In genomic region chr13:49746111-49746510, GRCh38 we compare ENCODE assay signal across 17 cellular contexts.
"Had no signal": no experiment of that assay in that cellular context is flagged by ENCODE, and none has a peak within 500 bp of the region (broad histone marks: within the 10 kb centered on the region; RNA-seq: fewer than 3 reads in every experiment).

No MANE protein-coding gene starts in this region.

- DNase-seq: activated CD4-positive, alpha-beta memory T cell treated with anti-CD3 and anti-CD28 coated beads for 36 hours; activated CD4-positive, alpha-beta T cell treated with anti-CD3 and anti-CD28 coated beads for 36 hours; activated CD8-positive, alpha-beta memory T cell treated with anti-CD3 and anti-CD28 coated beads, Interleukin-2, amount 10 ng/mL, durations not matched to agents 7 days and 5 days; activated naive CD4-positive, alpha-beta T cell treated with anti-CD3 and anti-CD28 coated beads for 36 hours; activated naive CD8-positive, alpha-beta T cell treated with anti-CD3 and anti-CD28 coated beads, Interleukin-2, amount 50 U/mL, for 24 hours; activated T-cell treated with anti-CD3 and anti-CD28 coated beads, Interleukin-2, amount 50 U/mL, for 1 hour; aorta; hippocampal formation; natural killer cell; SK-N-SH; stimulated activated CD4-positive, alpha-beta T cell treated with anti-CD3 and anti-CD28 coated beads, Interleukin-4, amount 100 ng/mL, for 4 hours; stimulated activated CD8-positive, alpha-beta memory T cell treated with anti-CD3 and anti-CD28 coated beads, Interleukin-4, amount 100 ng/mL, for 48 hours; stimulated activated naive CD4-positive, alpha-beta T cell treated with Interleukin-2 at 50 U/mL for 16 hours; T-helper 1 cell; T1000 had no signal

- H3K27ac ChIP-seq: suprapubic skin, VCaP had no signal

- H3K27me3 ChIP-seq: suprapubic skin had no signal

- ATAC-seq: activated CD4-positive, alpha-beta T cell treated with anti-CD3 and anti-CD28 coated beads for 36 hours; activated CD8-positive, alpha-beta memory T cell treated with anti-CD3 and anti-CD28 coated beads, Interleukin-2, amount 10 ng/mL, durations not matched to agents 7 days and 5 days; activated naive CD8-positive, alpha-beta T cell treated with anti-CD3 and anti-CD28 coated beads, Interleukin-2, amount 50 U/mL, for 24 hours; natural killer cell had no signal

- H3K4me3 ChIP-seq: suprapubic skin had no signal

- H3K9me3 ChIP-seq: SK-N-SH, suprapubic skin had no signal
